ENCODE assay signal across 23 cellular contexts in genomic region chr1:209862598-209863498, GRCh38.
A peak's percentile ranks its signal among the peaks of the same experiment; 100 is the strongest.
DNase-seq lines count a peak whose midpoint lies in the region; ATAC-seq lines count a peak whose summit lies in the region.
"Had no signal": no experiment of that assay in that cellular context is flagged by ENCODE, and none has a peak within 500 bp of the region (broad histone marks: within the 10 kb centered on the region; RNA-seq: fewer than 3 reads in every experiment).

No MANE protein-coding gene starts in this region.

- H3K36me3 ChIP-seq in HUES48 (ENCODE audit: control insufficient read depth, insufficient read depth, low read length) = no peaks in the 10 kb centered on the region
- H3K36me3 ChIP-seq in NT2/D1 (ENCODE audit: insufficient read depth, insufficient read length, low read length) = peaks cover 1% of the 10 kb centered on the region
- H3K36me3 ChIP-seq: upper lobe of right lung had no signal

- H3K4me1 ChIP-seq in HUES48 (ENCODE audit: control insufficient read depth, insufficient read depth, low read length) = peaks cover 32% of the 10 kb centered on the region
- H3K4me1 ChIP-seq in NT2/D1 (ENCODE audit: insufficient read depth, insufficient read length) = peaks cover 13% of the 10 kb centered on the region
- H3K4me1 ChIP-seq: psoas muscle, upper lobe of right lung had no signal

- peak overlapping the region; percentile 6 for H3K27ac ChIP-seq in HUES48 (ENCODE audit: low read depth, low read length)
- H3K27ac ChIP-seq: psoas muscle, upper lobe of right lung had no signal

- ATAC-seq in HG02623 (IDR thresholded peaks at IDR 0.05; ENCODE audit: unreplicated experiment) = no peak
- ATAC-seq: left colon, PC-3, psoas muscle, upper lobe of right lung had no signal

- H3K4me1 Mint-ChIP-seq in activated T-cell treated with anti-CD3 and anti-CD28 coated beads, Interleukin-2, amount 50 U/mL, for 24 hours (ENCODE audit: low read depth) = no peaks in the 10 kb centered on the region

- peak; percentile 79 for DNase-seq in NT2/D1 (ENCODE audit: low read depth, low spot score)
- DNase-seq in head of caudate nucleus = peak in 38 of 42 donors; percentile 17 to 87 (median 59)
- DNase-seq in putamen (ENCODE audit: low spot score) = peak; percentile 66
- DNase-seq in T-helper 2 cell = no peak
- no peak for DNase-seq in SW480 (ENCODE audit: low spot score)
- no peak for DNase-seq in activated T-cell treated with anti-CD3 and anti-CD28 coated beads, Interleukin-2, amount 50 U/mL, for 24 hours
- DNase-seq: activated CD4-positive, alpha-beta T cell treated with anti-CD3 and anti-CD28 coated beads, Interleukin-2, amount 50 U/mL, for 1 hour; activated gamma-delta T cell; CD4-positive, alpha-beta T cell; DMS79; foreskin fibroblast; Karpas-422; left colon; NCI-H526 treated with DMSO at 0.1 percent for 48 hours; PC-3; psoas muscle; SHP77; stimulated activated CD4-positive, alpha-beta T cell treated with anti-CD3 and anti-CD28 coated beads, Interleukin-4, amount 100 ng/mL, for 24 hours; upper lobe of right lung had no signal

- H3K9ac ChIP-seq in HUES48 (ENCODE audit: low read depth, low read length) (no peak overlapping the region), NT2/D1 (ENCODE audit: insufficient read length, low read depth) (no peak overlapping the region)

- no peaks in the 10 kb centered on the region; the same call in 1 of the 2 replicates for H3K9me3 ChIP-seq in HUES48 (ENCODE audit: control insufficient read depth, insufficient read depth, low read length)
- H3K9me3 ChIP-seq in NT2/D1 (ENCODE audit: insufficient read depth, low read length) = peaks cover 14% of the 10 kb centered on the region; the same call in 1 of the 2 replicates
- H3K9me3 ChIP-seq: psoas muscle, upper lobe of right lung had no signal

- peaks cover 5% of the 10 kb centered on the region for H3K9me3 Mint-ChIP-seq in activated T-cell treated with anti-CD3 and anti-CD28 coated beads, Interleukin-2, amount 50 U/mL, for 24 hours

- no peaks in the 10 kb centered on the region for H3K27me3 ChIP-seq in HUES48 (ENCODE audit: control insufficient read depth, insufficient read depth, low read length)
- H3K27me3 ChIP-seq in NT2/D1 (ENCODE audit: insufficient read depth, insufficient read length) = no peaks in the 10 kb centered on the region

- intact Hi-C loops in head of caudate nucleus (cut with DNase I) = loop anchor here (5.0 kb wide), 2 partner anchors 74 to 124 kb away; partner anchors contain the start of gene SYT14

- no peak overlapping the region for H3K27ac Mint-ChIP-seq in activated T-cell treated with anti-CD3 and anti-CD28 coated beads, Interleukin-2, amount 50 U/mL, for 24 hours
- H3K27ac Mint-ChIP-seq: CD4-positive, alpha-beta T cell; dendritic cell treated with granulocyte-macrophage colony-stimulating factor and Interleukin-4, amounts not matched to agents 40 ng/mL and 50 ng/mL, for 4 days; stimulated activated naive CD8-positive, alpha-beta T cell treated with anti-CD3 and anti-CD28 coated beads, Interleukin-15, Interleukin-2, amounts not matched to agents 100 ng/mL and 50 ng/mL, for 24 hours had no signal

- H3K36me3 Mint-ChIP-seq in activated T-cell treated with anti-CD3 and anti-CD28 coated beads, Interleukin-2, amount 50 U/mL, for 24 hours (ENCODE audit: low read depth) = peaks cover 4% of the 10 kb centered on the region

- H3K27me3 Mint-ChIP-seq in activated T-cell treated with anti-CD3 and anti-CD28 coated beads, Interleukin-2, amount 50 U/mL, for 24 hours = peaks cover 28% of the 10 kb centered on the region

- H3K4me3 ChIP-seq in HUES48 (ENCODE audit: low read depth, low read length) = no peak overlapping the region
- no peak overlapping the region for H3K4me3 ChIP-seq in NT2/D1 (ENCODE audit: insufficient read length, low read depth)
- H3K4me3 ChIP-seq: psoas muscle, upper lobe of right lung had no signal

- H3K4me3 Mint-ChIP-seq in activated T-cell treated with anti-CD3 and anti-CD28 coated beads, Interleukin-2, amount 50 U/mL, for 24 hours = no peak overlapping the region
- H3K4me3 Mint-ChIP-seq: CD4-positive, alpha-beta T cell; dendritic cell treated with granulocyte-macrophage colony-stimulating factor and Interleukin-4, amounts not matched to agents 40 ng/mL and 50 ng/mL, for 4 days; stimulated activated naive CD8-positive, alpha-beta T cell treated with anti-CD3 and anti-CD28 coated beads, Interleukin-15, Interleukin-2, amounts not matched to agents 100 ng/mL and 50 ng/mL, for 24 hours had no signal

Comparison
In these comparisons a context has a peak if more than half of its experiments do, and no peak if none do; other contexts are left out.
1. DNase-seq: peak in NT2/D1 (single experiment), head of caudate nucleus (38 of 42) and putamen (single experiment); none in T-helper 2 cell (0 of 5), SW480 (single experiment) and activated T-cell treated with anti-CD3 and anti-CD28 coated beads, Interleukin-2, amount 50 U/mL, for 24 hours (single experiment).